In genomic region chrX:101931494-101932248, GRCh38 we compare ENCODE assay signal across 8 cellular contexts. TPM values are rescaled to one million over a fixed set of nuclear protein-coding genes. Genes with fewer than 3 reads are reported as not detected.
A peak's percentile ranks its signal among the peaks of the same experiment; 100 is the strongest.
DNase-seq lines count a peak whose midpoint lies in the region; ATAC-seq and TF ChIP-seq lines count a peak whose summit lies in the region.

ZMAT1 (minus strand) TSS chrX:101932027; CDS start chrX:101932008, 19 bp downstream.

- TF ChIP-seq CTCF in liver (IDR thresholded peaks at IDR 0.05; ENCODE audit: low read depth, low read length, missing input control), result no peak

- H3K9me3 ChIP-seq in liver (ENCODE audit: control insufficient read depth in 4 of 4, low read length in 3 of 4), result no peaks in the 10 kb centered on the region

- TF ChIP-seq RAD21 in liver (IDR thresholded peaks at IDR 0.05), result no peak

- no peaks in the 10 kb centered on the region for H3K27me3 Mint-ChIP-seq in activated CD4-positive, alpha-beta T cell treated with anti-CD3 and anti-CD28 coated beads, Interleukin-2, amount 10 ng/mL, durations not matched to agents 24 days and 14 days

- ATAC-seq in GM19043 (IDR thresholded peaks at IDR 0.05; ENCODE audit: low read depth, unreplicated experiment), result peak; percentile 89
- peak; percentile 87 for ATAC-seq in HG03378 (IDR thresholded peaks at IDR 0.05; ENCODE audit: unreplicated experiment)

- H3K27ac Mint-ChIP-seq in activated CD4-positive, alpha-beta T cell treated with anti-CD3 and anti-CD28 coated beads, Interleukin-2, amount 10 ng/mL, durations not matched to agents 24 days and 14 days, result peak within 1 kb of the TSS; percentile 95

- under 1% methylated on average over 74 of the region's 74 CpGs for WGBS in liver

- peaks cover 2% of the 10 kb centered on the region for H3K36me3 Mint-ChIP-seq in activated CD4-positive, alpha-beta T cell treated with anti-CD3 and anti-CD28 coated beads, Interleukin-2, amount 10 ng/mL, durations not matched to agents 24 days and 14 days (ENCODE audit: low read depth)

- H3K4me3 Mint-ChIP-seq in activated CD4-positive, alpha-beta T cell treated with anti-CD3 and anti-CD28 coated beads, Interleukin-2, amount 10 ng/mL, durations not matched to agents 24 days and 14 days, result peak within 1 kb of the TSS; percentile 87

- peaks cover 4% of the 10 kb centered on the region for H3K9me3 Mint-ChIP-seq in activated CD4-positive, alpha-beta T cell treated with anti-CD3 and anti-CD28 coated beads, Interleukin-2, amount 10 ng/mL, durations not matched to agents 24 days and 14 days

- no peaks in the 10 kb centered on the region for H3K27me3 ChIP-seq in liver (ENCODE audit: control insufficient read depth in 4 of 4, insufficient read depth in 4 of 4, low read length in 3 of 4)

- peak within 1 kb of the TSS; percentile 21 to 80 (median 65) for H3K4me3 ChIP-seq in liver (ENCODE audit: low read depth in 1 of 3, low read length in 3 of 3)

- peaks cover 9% of the 10 kb centered on the region for H3K4me1 Mint-ChIP-seq in activated CD4-positive, alpha-beta T cell treated with anti-CD3 and anti-CD28 coated beads, Interleukin-2, amount 10 ng/mL, durations not matched to agents 24 days and 14 days

- DNase-seq in Ammon's horn (ENCODE audit: low spot score), result peak; percentile 94
- peak; percentile 87 for DNase-seq in NCI-H510A (lab: John Stamatoyannopoulos, UW)
- DNase-seq in activated CD4-positive, alpha-beta T cell treated with anti-CD3 and anti-CD28 coated beads, Interleukin-2, amount 10 ng/mL, durations not matched to agents 24 days and 14 days, result peak; percentile 94
- peak; percentile 94 for DNase-seq in dermis blood vessel endothelial cell
- peak; percentile 92 for DNase-seq in stimulated activated CD4-positive, alpha-beta T cell treated with anti-CD3 and anti-CD28 coated beads, Interleukin-4, amount 100 ng/mL, for 1 hour

- peak within 1 kb of the TSS in 1 of 2 donors; percentile 76 for H3K9ac ChIP-seq in liver (ENCODE audit: low read depth in 1 of 2, low read length in 2 of 2)

- intact Hi-C loops in activated CD4-positive, alpha-beta T cell treated with anti-CD3 and anti-CD28 coated beads, Interleukin-2, amount 10 ng/mL, durations not matched to agents 24 days and 14 days (cut with micrococcal nuclease), result loop anchor here (2.0 kb wide), 1 partner anchor 133 kb away; no protein-coding TSS in a partner anchor

- peaks cover 0 to 6% (median 2%) of the 10 kb centered on the region in 4 donors for H3K4me1 ChIP-seq in liver (ENCODE audit: control insufficient read depth in 4 of 4, insufficient read depth in 4 of 4, low read length in 3 of 4)

- no peaks in the 10 kb centered on the region for H3K36me3 ChIP-seq in liver (ENCODE audit: control insufficient read depth in 4 of 4, insufficient read depth in 3 of 4, low read depth in 1 of 4, low read length in 3 of 4)

- H3K27ac ChIP-seq in liver (ENCODE audit: low read depth in 1 of 2, low read length in 2 of 2), result peak within 1 kb of the TSS; percentile 94 to 95

TF ChIP-seq in liver, 16 proteins besides CTCF, POLR2A, EP300 and RAD21:
- TF ChIP-seq SP1 (IDR thresholded peaks at IDR 0.05) (peak; percentile 29), RXRA (IDR thresholded peaks at IDR 0.05) (peak; percentile 32 to 34), GABPA (IDR thresholded peaks at IDR 0.05 in 1 of 2, conservative IDR thresholded peaks at IDR 0.05 in 1 of 2) (peak in 1 of 2 donors; percentile 29), FOXA2 (IDR thresholded peaks at IDR 0.05) (no peak), REST (IDR thresholded peaks at IDR 0.05) (peak; percentile 58), JUND (IDR thresholded peaks at IDR 0.05) (peak in 1 of 2 donors; percentile 18), ATF3 (IDR thresholded peaks at IDR 0.05) (peak; percentile 88), ZBTB33 (IDR thresholded peaks at IDR 0.05) (peak; percentile 23), NR2F2 (IDR thresholded peaks at IDR 0.05) (peak; percentile 68), YY1 (IDR thresholded peaks at IDR 0.05) (peak; percentile 74), EGR1 (IDR thresholded peaks at IDR 0.05; ENCODE audit: low read depth in 2 of 2) (peak in 1 of 2 donors; percentile 16), MAX (IDR thresholded peaks at IDR 0.05) (no peak), FOXA1 (IDR thresholded peaks at IDR 0.05) (no peak), TAF1 (conservative IDR thresholded peaks at IDR 0.05) (no peak), HNF4A (conservative IDR thresholded peaks at IDR 0.05) (peak; percentile 62), HNF4G (IDR thresholded peaks at IDR 0.05) (no peak)

RNA-seq across cellular contexts. Expression of gene ZMAT1, which starts in this region (rescaled TPM):
- 0.57 and 0.75 TPM in 2 replicates for total RNA-seq in activated CD4-positive, alpha-beta T cell treated with anti-CD3 and anti-CD28 coated beads, Interleukin-2, amount 10 ng/mL, durations not matched to agents 24 days and 14 days
- total RNA-seq in dermis blood vessel endothelial cell (1.3 and 2.4 TPM in 2 replicates), liver (1 to 10 TPM; 1.3 to 3.9 TPM)
- polyA plus RNA-seq in liver, result 1 to 10 TPM; 1.1 to 3.3 TPM

Comparison
In these comparisons a context has a peak if more than half of its experiments do, and no peak if none do; other contexts are left out.
1. Peak in every context shown above with its lines: DNase-seq, ATAC-seq, H3K4me3 ChIP-seq and H3K27ac ChIP-seq.
2. Peak in DNase-seq in activated CD4-positive, alpha-beta T cell treated with anti-CD3 and anti-CD28 coated beads, Interleukin-2, amount 10 ng/mL, durations not matched to agents 24 days and 14 days; RNA of the gene not detected or under 1 TPM.